In genomic region chr6:156991971-156992370, GRCh38 we compare ENCODE assay signal across 14 cellular contexts.
DNase-seq lines count a peak whose midpoint lies in the region; ATAC-seq and TF ChIP-seq lines count a peak whose summit lies in the region.
"Had no signal": no experiment of that assay in that cellular context is flagged by ENCODE, and none has a peak within 500 bp of the region (broad histone marks: within the 10 kb centered on the region; RNA-seq: fewer than 3 reads in every experiment).

No MANE protein-coding gene starts in this region.

- H3K9ac ChIP-seq in liver (ENCODE audit: low read depth in 1 of 2, low read length in 2 of 2): no peak overlapping the region
- H3K9ac ChIP-seq: GM23248 had no signal

- H3K27ac ChIP-seq in ACC112 (ENCODE audit: low read depth, low read length): no peak overlapping the region
- no peak overlapping the region for H3K27ac ChIP-seq in liver (ENCODE audit: low read depth in 1 of 2, low read length in 2 of 2)
- H3K27ac ChIP-seq: GM23248, tibial nerve had no signal

- no peaks in the 10 kb centered on the region for H3K27me3 ChIP-seq in ACC112 (ENCODE audit: insufficient read depth, low read length)
- H3K27me3 ChIP-seq in liver (ENCODE audit: control insufficient read depth in 4 of 4, insufficient read depth in 4 of 4, low read length in 3 of 4): no peaks in the 10 kb centered on the region
- H3K27me3 ChIP-seq: tibial nerve had no signal

- H3K27ac Mint-ChIP-seq in chondrocyte (ENCODE audit: unreplicated experiment): peak overlapping the region; percentile 90

- H3K27me3 Mint-ChIP-seq in chondrocyte (ENCODE audit: low read depth): no peaks in the 10 kb centered on the region

- peak; percentile 8 for DNase-seq in HS-5 (ENCODE audit: low read depth)
- DNase-seq in chondrocyte (ENCODE audit: low spot score): no peak
- no peak for DNase-seq in NCI-H1417 treated with DMSO at 0.1 percent for 48 hours (lab: John Stamatoyannopoulos, UW)
- no peak for DNase-seq in stimulated activated naive CD4-positive, alpha-beta T cell treated with Interleukin-2 at 50 U/mL for 16 hours (lab: John Stamatoyannopoulos, UW)
- DNase-seq: activated T-cell treated with anti-CD3 and anti-CD28 coated beads, Interleukin-2, amount 50 U/mL, for 48 hours; anterior cingulate cortex; effector memory CD4-positive, alpha-beta T cell; GM23248 had no signal

- WGBS in liver: 47% methylated on average over 1 of the region's 1 CpG

- H3K4me1 ChIP-seq in ACC112 (ENCODE audit: control insufficient read depth, insufficient read depth, low read length, unreplicated experiment) (peaks cover 23% of the 10 kb centered on the region), liver (ENCODE audit: control insufficient read depth in 4 of 4, insufficient read depth in 4 of 4, low read length in 3 of 4) (peaks cover 4 to 12% (median 8%) of the 10 kb centered on the region in 4 donors)

- TF ChIP-seq RAD21 in liver (IDR thresholded peaks at IDR 0.05): peak in 1 of 2 donors; percentile 14

- peaks cover 28% of the 10 kb centered on the region for H3K4me1 Mint-ChIP-seq in chondrocyte (ENCODE audit: low read depth)

- H3K4me3 ChIP-seq in ACC112 (ENCODE audit: low read depth, low read length) (peak overlapping the region; percentile 57; the same call in 1 of the 2 replicates), liver (ENCODE audit: low read depth in 1 of 3, low read length in 3 of 3) (no peak overlapping the region)
- H3K4me3 ChIP-seq: GM23248, lung, tibial nerve had no signal

- no peak overlapping the region for H3K4me3 Mint-ChIP-seq in chondrocyte (ENCODE audit: unreplicated experiment)

- peaks cover 59% of the 10 kb centered on the region for H3K79me2 ChIP-seq in ACC112 (ENCODE audit: control insufficient read depth, insufficient read depth, low read length, unreplicated experiment)

- H3K9me3 ChIP-seq in liver (ENCODE audit: control insufficient read depth in 4 of 4, low read length in 3 of 4): no peaks in the 10 kb centered on the region
- H3K9me3 ChIP-seq: tibial nerve had no signal

- H2AFZ ChIP-seq in ACC112 (ENCODE audit: low read length, unreplicated experiment): no peak overlapping the region
- H2AFZ ChIP-seq: GM23248 had no signal

- no peaks in the 10 kb centered on the region for H3K36me3 Mint-ChIP-seq in chondrocyte (ENCODE audit: low read depth)

- TF ChIP-seq CTCF in chondrocyte (IDR thresholded peaks at IDR 0.05) (no peak), liver (IDR thresholded peaks at IDR 0.05; ENCODE audit: low read depth, low read length, missing input control) (no peak)

- H3K36me3 ChIP-seq in ACC112 (ENCODE audit: insufficient read depth, low read length) (no peaks in the 10 kb centered on the region), liver (ENCODE audit: control insufficient read depth in 4 of 4, insufficient read depth in 3 of 4, low read depth in 1 of 4, low read length in 3 of 4) (no peaks in the 10 kb centered on the region)
- H3K36me3 ChIP-seq: tibial nerve had no signal

- no peaks in the 10 kb centered on the region for H3K9me3 Mint-ChIP-seq in chondrocyte (ENCODE audit: low read depth)

- ATAC-seq in HG03045 (IDR thresholded peaks at IDR 0.05; ENCODE audit: unreplicated experiment) (no peak), GM21786 (IDR thresholded peaks at IDR 0.05; ENCODE audit: unreplicated experiment) (no peak)

TF ChIP-seq in liver, 16 proteins besides CTCF, POLR2A, EP300 and RAD21:
- TF ChIP-seq TAF1 (conservative IDR thresholded peaks at IDR 0.05) (no peak), FOXA2 (IDR thresholded peaks at IDR 0.05) (no peak), GABPA (IDR thresholded peaks at IDR 0.05 in 1 of 2, conservative IDR thresholded peaks at IDR 0.05 in 1 of 2) (peak in 1 of 2 donors; percentile 13), HNF4G (IDR thresholded peaks at IDR 0.05) (no peak), HNF4A (conservative IDR thresholded peaks at IDR 0.05) (no peak), SP1 (IDR thresholded peaks at IDR 0.05) (no peak), FOXA1 (IDR thresholded peaks at IDR 0.05) (no peak), YY1 (IDR thresholded peaks at IDR 0.05) (peak; percentile 12), JUND (IDR thresholded peaks at IDR 0.05) (no peak), MAX (IDR thresholded peaks at IDR 0.05) (no peak)
- TF ChIP-seq, protein P1, sequence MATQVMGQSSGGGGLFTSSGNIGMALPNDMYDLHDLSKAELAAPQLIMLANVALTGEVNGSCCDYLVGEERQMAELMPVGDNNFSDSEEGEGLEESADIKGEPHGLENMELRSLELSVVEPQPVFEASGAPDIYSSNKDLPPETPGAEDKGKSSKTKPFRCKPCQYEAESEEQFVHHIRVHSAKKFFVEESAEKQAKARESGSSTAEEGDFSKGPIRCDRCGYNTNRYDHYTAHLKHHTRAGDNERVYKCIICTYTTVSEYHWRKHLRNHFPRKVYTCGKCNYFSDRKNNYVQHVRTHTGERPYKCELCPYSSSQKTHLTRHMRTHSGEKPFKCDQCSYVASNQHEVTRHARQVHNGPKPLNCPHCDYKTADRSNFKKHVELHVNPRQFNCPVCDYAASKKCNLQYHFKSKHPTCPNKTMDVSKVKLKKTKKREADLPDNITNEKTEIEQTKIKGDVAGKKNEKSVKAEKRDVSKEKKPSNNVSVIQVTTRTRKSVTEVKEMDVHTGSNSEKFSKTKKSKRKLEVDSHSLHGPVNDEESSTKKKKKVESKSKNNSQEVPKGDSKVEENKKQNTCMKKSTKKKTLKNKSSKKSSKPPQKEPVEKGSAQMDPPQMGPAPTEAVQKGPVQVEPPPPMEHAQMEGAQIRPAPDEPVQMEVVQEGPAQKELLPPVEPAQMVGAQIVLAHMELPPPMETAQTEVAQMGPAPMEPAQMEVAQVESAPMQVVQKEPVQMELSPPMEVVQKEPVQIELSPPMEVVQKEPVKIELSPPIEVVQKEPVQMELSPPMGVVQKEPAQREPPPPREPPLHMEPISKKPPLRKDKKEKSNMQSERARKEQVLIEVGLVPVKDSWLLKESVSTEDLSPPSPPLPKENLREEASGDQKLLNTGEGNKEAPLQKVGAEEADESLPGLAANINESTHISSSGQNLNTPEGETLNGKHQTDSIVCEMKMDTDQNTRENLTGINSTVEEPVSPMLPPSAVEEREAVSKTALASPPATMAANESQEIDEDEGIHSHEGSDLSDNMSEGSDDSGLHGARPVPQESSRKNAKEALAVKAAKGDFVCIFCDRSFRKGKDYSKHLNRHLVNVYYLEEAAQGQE (IDR thresholded peaks at IDR 0.05): no peak
- TF ChIP-seq, protein P2, sequence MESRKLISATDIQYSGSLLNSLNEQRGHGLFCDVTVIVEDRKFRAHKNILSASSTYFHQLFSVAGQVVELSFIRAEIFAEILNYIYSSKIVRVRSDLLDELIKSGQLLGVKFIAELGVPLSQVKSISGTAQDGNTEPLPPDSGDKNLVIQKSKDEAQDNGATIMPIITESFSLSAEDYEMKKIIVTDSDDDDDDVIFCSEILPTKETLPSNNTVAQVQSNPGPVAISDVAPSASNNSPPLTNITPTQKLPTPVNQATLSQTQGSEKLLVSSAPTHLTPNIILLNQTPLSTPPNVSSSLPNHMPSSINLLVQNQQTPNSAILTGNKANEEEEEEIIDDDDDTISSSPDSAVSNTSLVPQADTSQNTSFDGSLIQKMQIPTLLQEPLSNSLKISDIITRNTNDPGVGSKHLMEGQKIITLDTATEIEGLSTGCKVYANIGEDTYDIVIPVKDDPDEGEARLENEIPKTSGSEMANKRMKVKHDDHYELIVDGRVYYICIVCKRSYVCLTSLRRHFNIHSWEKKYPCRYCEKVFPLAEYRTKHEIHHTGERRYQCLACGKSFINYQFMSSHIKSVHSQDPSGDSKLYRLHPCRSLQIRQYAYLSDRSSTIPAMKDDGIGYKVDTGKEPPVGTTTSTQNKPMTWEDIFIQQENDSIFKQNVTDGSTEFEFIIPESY (IDR thresholded peaks at IDR 0.05): no peak
